ENCODE assay signal across 10 cellular contexts in the genomic region with DNA sequence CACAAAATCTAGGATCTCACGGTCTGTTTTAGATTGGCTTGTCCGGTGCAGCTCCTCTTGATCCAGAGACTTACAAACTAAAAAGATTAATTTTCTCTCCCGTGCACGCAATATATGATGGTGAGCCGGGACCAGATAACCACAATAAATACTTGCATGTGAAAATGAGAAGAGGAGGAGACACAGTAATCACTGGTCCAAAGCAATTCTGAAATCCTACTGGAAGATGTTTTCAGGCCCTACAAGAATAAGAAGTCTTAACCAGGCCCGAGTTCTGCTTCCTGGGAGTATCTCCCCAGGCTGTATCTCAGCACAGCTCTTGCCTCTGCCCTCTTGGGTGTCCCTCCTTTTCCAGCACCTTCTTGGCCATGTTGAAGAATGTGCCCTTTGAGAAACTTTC. TPM values are rescaled to one million over a fixed set of nuclear protein-coding genes. Genes with fewer than 3 reads are reported as not detected.
DNase-seq lines count a peak whose midpoint lies in the region; ATAC-seq and TF ChIP-seq lines count a peak whose summit lies in the region.
"Had no signal": no experiment of that assay in that cellular context is flagged by ENCODE, and none has a peak within 500 bp of the region (broad histone marks: within the 10 kb centered on the region; RNA-seq: fewer than 3 reads in every experiment).

No MANE protein-coding gene starts in this region.

- no peak for DNase-seq in activated T-cell treated with anti-CD3 and anti-CD28 coated beads, Interleukin-2, amount 50 U/mL, for 72 hours
- no peak for DNase-seq in activated T-cell treated with anti-CD3 and anti-CD28 coated beads for 4 hours
- DNase-seq in activated T-helper 2 cell treated with anti-CD3 and anti-CD28 coated beads, Interferon-gamma antibody, Interleukin-2, Interleukin-4, amounts not matched to agents 10 μg/mL and 5 μg/mL and 100 μg/mL, durations not matched to agents 14 hours and 24 hours and 36 hours (ENCODE audit: low spot score): no peak
- DNase-seq in kidney epithelial cell (ENCODE audit: low read depth): no peak
- DNase-seq in thoracic aorta (ENCODE audit: low spot score): no peak
- no peak for DNase-seq in SIG-M5 (lab: John Stamatoyannopoulos, UW)
- DNase-seq in SIG-M5 treated with dmso at 0.1 percent for 504 hours (lab: John Stamatoyannopoulos, UW; ENCODE audit: unreplicated experiment): no peak
- DNase-seq: HCEC 1CT, NCI-H2107 had no signal

- H3K4me3 ChIP-seq in kidney epithelial cell (ENCODE audit: low read depth, low read length): peak overlapping the region; percentile 98
- H3K4me3 ChIP-seq in thoracic aorta: peak overlapping the region; percentile 78

- H3K4me3 Mint-ChIP-seq in activated T-cell treated with anti-CD3 and anti-CD28 coated beads, Interleukin-2, amount 50 U/mL, for 72 hours: peak overlapping the region; percentile 97 to 98
- H3K4me3 Mint-ChIP-seq in activated T-helper 2 cell treated with anti-CD3 and anti-CD28 coated beads, Interferon-gamma antibody, Interleukin-2, Interleukin-4, amounts not matched to agents 10 μg/mL and 5 μg/mL and 100 μg/mL, durations not matched to agents 14 hours and 24 hours and 36 hours (ENCODE audit: low read depth): peak overlapping the region; percentile 91

- H3K9me3 ChIP-seq in thoracic aorta: no peaks in the 10 kb centered on the region

- H3K27me3 Mint-ChIP-seq in activated T-cell treated with anti-CD3 and anti-CD28 coated beads, Interleukin-2, amount 50 U/mL, for 72 hours (ENCODE audit: low read depth): no peaks in the 10 kb centered on the region
- no peaks in the 10 kb centered on the region for H3K27me3 Mint-ChIP-seq in activated T-helper 2 cell treated with anti-CD3 and anti-CD28 coated beads, Interferon-gamma antibody, Interleukin-2, Interleukin-4, amounts not matched to agents 10 μg/mL and 5 μg/mL and 100 μg/mL, durations not matched to agents 14 hours and 24 hours and 36 hours (ENCODE audit: low read depth)

- TF ChIP-seq CTCF in kidney epithelial cell (IDR thresholded peaks at IDR 0.05; ENCODE audit: insufficient read depth, low read length, poor library complexity, severe bottlenecking) (no peak), thoracic aorta (IDR thresholded peaks at IDR 0.05) (no peak)

- H3K27ac Mint-ChIP-seq in activated T-cell treated with anti-CD3 and anti-CD28 coated beads, Interleukin-2, amount 50 U/mL, for 72 hours: peak overlapping the region; percentile 94
- H3K27ac Mint-ChIP-seq in activated T-helper 2 cell treated with anti-CD3 and anti-CD28 coated beads, Interferon-gamma antibody, Interleukin-2, Interleukin-4, amounts not matched to agents 10 μg/mL and 5 μg/mL and 100 μg/mL, durations not matched to agents 14 hours and 24 hours and 36 hours: peak overlapping the region; percentile 92

- H3K36me3 ChIP-seq in kidney epithelial cell (ENCODE audit: control insufficient read depth, insufficient read depth, low read length): no peaks in the 10 kb centered on the region
- H3K36me3 ChIP-seq in thoracic aorta: no peaks in the 10 kb centered on the region

- no peak overlapping the region for H3K27ac ChIP-seq in thoracic aorta

- H3K36me3 Mint-ChIP-seq in activated T-cell treated with anti-CD3 and anti-CD28 coated beads, Interleukin-2, amount 50 U/mL, for 72 hours (ENCODE audit: insufficient read depth in 2 of 2): peaks cover 4 to 14% of the 10 kb centered on the region in 2 donors
- peaks cover 20% of the 10 kb centered on the region for H3K36me3 Mint-ChIP-seq in activated T-helper 2 cell treated with anti-CD3 and anti-CD28 coated beads, Interferon-gamma antibody, Interleukin-2, Interleukin-4, amounts not matched to agents 10 μg/mL and 5 μg/mL and 100 μg/mL, durations not matched to agents 14 hours and 24 hours and 36 hours (ENCODE audit: low read depth)

- peaks cover 34% of the 10 kb centered on the region for H3K4me1 Mint-ChIP-seq in activated T-cell treated with anti-CD3 and anti-CD28 coated beads, Interleukin-2, amount 50 U/mL, for 72 hours (ENCODE audit: low read depth)
- H3K4me1 Mint-ChIP-seq in activated T-helper 2 cell treated with anti-CD3 and anti-CD28 coated beads, Interferon-gamma antibody, Interleukin-2, Interleukin-4, amounts not matched to agents 10 μg/mL and 5 μg/mL and 100 μg/mL, durations not matched to agents 14 hours and 24 hours and 36 hours (ENCODE audit: low read depth): peaks cover 14% of the 10 kb centered on the region

- no peaks in the 10 kb centered on the region for H3K27me3 ChIP-seq in kidney epithelial cell (ENCODE audit: control insufficient read depth, insufficient read depth, low read length)
- no peaks in the 10 kb centered on the region for H3K27me3 ChIP-seq in thoracic aorta (replicated peaks; ENCODE audit: insufficient read depth)

- H3K4me1 ChIP-seq in thoracic aorta (ENCODE audit: control insufficient read depth in 1 of 2, low read depth in 2 of 2): peaks cover 7 to 18% of the 10 kb centered on the region in 2 donors

- intact Hi-C loops in activated T-helper 2 cell treated with anti-CD3 and anti-CD28 coated beads, Interferon-gamma antibody, Interleukin-2, Interleukin-4, amounts not matched to agents 10 μg/mL and 5 μg/mL and 100 μg/mL, durations not matched to agents 14 hours and 24 hours and 36 hours (cut with micrococcal nuclease): no loop called here

- H3K9me3 Mint-ChIP-seq in activated T-cell treated with anti-CD3 and anti-CD28 coated beads, Interleukin-2, amount 50 U/mL, for 72 hours: no peaks in the 10 kb centered on the region
- no peaks in the 10 kb centered on the region for H3K9me3 Mint-ChIP-seq in activated T-helper 2 cell treated with anti-CD3 and anti-CD28 coated beads, Interferon-gamma antibody, Interleukin-2, Interleukin-4, amounts not matched to agents 10 μg/mL and 5 μg/mL and 100 μg/mL, durations not matched to agents 14 hours and 24 hours and 36 hours

- ATAC-seq in activated T-cell treated with anti-CD3 and anti-CD28 coated beads, Interleukin-2, amount 50 U/mL, for 72 hours (replicated peaks in 1 of 2): no peak
- ATAC-seq in thoracic aorta (ENCODE audit: insufficient number of reproducible peaks, low FRiP score, low read depth) (no peak), GM19035 (IDR thresholded peaks at IDR 0.05; ENCODE audit: unreplicated experiment) (no peak)

RNA-seq across cellular contexts. Expression of gene WDR4, which starts 1.0 kb away (rescaled TPM):
- total RNA-seq in activated T-cell treated with anti-CD3 and anti-CD28 coated beads, Interleukin-2, amount 50 U/mL, for 72 hours: 10 to 100 TPM; 17.1 to 18.9 TPM
- total RNA-seq in activated T-helper 2 cell treated with anti-CD3 and anti-CD28 coated beads, Interferon-gamma antibody, Interleukin-2, Interleukin-4, amounts not matched to agents 10 μg/mL and 5 μg/mL and 100 μg/mL, durations not matched to agents 14 hours and 24 hours and 36 hours: 62.2 and 65.6 TPM in 2 replicates
- total RNA-seq in kidney epithelial cell (17.2 and 18.2 TPM in 2 replicates), thoracic aorta (10 to 100 TPM; 10.3 to 18.5 TPM)

RNA-seq across cellular contexts. Expression of gene NDUFV3, which starts 12.8 kb away (rescaled TPM):
- total RNA-seq in activated T-cell treated with anti-CD3 and anti-CD28 coated beads, Interleukin-2, amount 50 U/mL, for 72 hours: 10 to 100 TPM; 18.2 to 21.7 TPM
- 39.6 and 45.9 TPM in 2 replicates for total RNA-seq in activated T-helper 2 cell treated with anti-CD3 and anti-CD28 coated beads, Interferon-gamma antibody, Interleukin-2, Interleukin-4, amounts not matched to agents 10 μg/mL and 5 μg/mL and 100 μg/mL, durations not matched to agents 14 hours and 24 hours and 36 hours
- total RNA-seq in kidney epithelial cell: 31.6 and 32.8 TPM in 2 replicates
- total RNA-seq in thoracic aorta: 10 to 100 TPM; 42.8 to 65.8 TPM

RNA-seq across cellular contexts. Expression of gene ERVH48-1, which starts 45.1 kb away (rescaled TPM):
- total RNA-seq in activated T-cell treated with anti-CD3 and anti-CD28 coated beads, Interleukin-2, amount 50 U/mL, for 72 hours: under 1 TPM; 0.25 to 0.31 TPM
- total RNA-seq in activated T-helper 2 cell treated with anti-CD3 and anti-CD28 coated beads, Interferon-gamma antibody, Interleukin-2, Interleukin-4, amounts not matched to agents 10 μg/mL and 5 μg/mL and 100 μg/mL, durations not matched to agents 14 hours and 24 hours and 36 hours: 0.21 and 0.30 TPM in 2 replicates
- total RNA-seq in kidney epithelial cell (not detected in 2 replicates), thoracic aorta (not detected)
